In genomic region chr9:8855046-8855445, GRCh38 we compare ENCODE assay signal across 9 cellular contexts.
DNase-seq lines count a peak whose midpoint lies in the region; ATAC-seq and TF ChIP-seq lines count a peak whose summit lies in the region.
"Had no signal": no experiment of that assay in that cellular context is flagged by ENCODE, and none has a peak within 500 bp of the region (broad histone marks: within the 10 kb centered on the region; RNA-seq: fewer than 3 reads in every experiment).

No MANE protein-coding gene starts in this region.

- H3K4me3 ChIP-seq in Peyer's patch = peak overlapping the region in 1 of 4 donors; percentile 89
- no peak overlapping the region for H3K4me3 ChIP-seq in fibroblast of pulmonary artery (replicated peaks; ENCODE audit: low read depth, low read length)

- peaks cover 0 to 11% (median 0%) of the 10 kb centered on the region in 4 donors for H3K4me1 ChIP-seq in Peyer's patch

- peaks cover 0 to 4% of the 10 kb centered on the region in 2 donors for H3K27me3 ChIP-seq in Peyer's patch

- TF ChIP-seq CTCF in Peyer's patch (IDR thresholded peaks at IDR 0.05) (peak in 4 of 6 experiments; percentile 10 to 41 (median 30)), fibroblast of pulmonary artery (IDR thresholded peaks at IDR 0.05; ENCODE audit: low read length, missing control alignments) (peak; percentile 53)

- DNase-seq in DMS79 treated with DMSO at 0.1 percent for 48 hours (lab: John Stamatoyannopoulos, UW) (peak; percentile 42), DMS79 (lab: John Stamatoyannopoulos, UW) (no peak), Peyer's patch (no peak), fibroblast of pulmonary artery (ENCODE audit: low read depth) (peak; percentile 31), putamen (ENCODE audit: low spot score) (peak; percentile 68), NCI-H2196 treated with DMSO at 0.1 percent for 48 hours (lab: John Stamatoyannopoulos, UW; ENCODE audit: unreplicated experiment) (no peak)
- DNase-seq: cortex of kidney had no signal

- TF ChIP-seq POLR2A in Peyer's patch (IDR thresholded peaks at IDR 0.05) = no peak

- no peaks in the 10 kb centered on the region for H3K36me3 ChIP-seq in Peyer's patch

- H3K9me3 ChIP-seq in Peyer's patch = no peaks in the 10 kb centered on the region

- no peak overlapping the region for H3K27ac ChIP-seq in Peyer's patch

- ATAC-seq in HG02840 (IDR thresholded peaks at IDR 0.05; ENCODE audit: low FRiP score, unreplicated experiment) (no peak), HG02885 (IDR thresholded peaks at IDR 0.05; ENCODE audit: poor library complexity, unreplicated experiment) (no peak)

Comparison
In these comparisons a context has a peak if more than half of its experiments do, and no peak if none do; other contexts are left out.
1. DNase-seq: peak in DMS79 treated with DMSO at 0.1 percent for 48 hours (single experiment), fibroblast of pulmonary artery (single experiment) and putamen (single experiment); none in DMS79 (single experiment), Peyer's patch (0 of 3) and NCI-H2196 treated with DMSO at 0.1 percent for 48 hours (single experiment).